Comparison of ENCODE assay signal across 8 cellular contexts in genomic region chr9:116951588-116952433, GRCh38.
A peak's percentile ranks its signal among the peaks of the same experiment; 100 is the strongest.
DNase-seq lines count a peak whose midpoint lies in the region; ATAC-seq and TF ChIP-seq lines count a peak whose summit lies in the region.

No MANE protein-coding gene starts in this region.

- H3K27me3 ChIP-seq in GM06990 (replicated peaks; ENCODE audit: control insufficient read depth, insufficient read depth, low read length): no peaks in the 10 kb centered on the region

- intact Hi-C loops in Right ventricle myocardium inferior (cut with DNase I): no loop called here
- intact Hi-C loops in activated CD4-positive, alpha-beta memory T cell treated with anti-CD3 and anti-CD28 coated beads for 36 hours (cut with micrococcal nuclease): no loop called here

- no peak for TF ChIP-seq CTCF in GM06990 (IDR thresholded peaks at IDR 0.05; ENCODE audit: insufficient read depth, low read length, poor library complexity, severe bottlenecking)

- H3K27me3 Mint-ChIP-seq in activated CD4-positive, alpha-beta memory T cell treated with anti-CD3 and anti-CD28 coated beads for 36 hours: no peaks in the 10 kb centered on the region

- POLR2A ChIA-PET in activated CD4-positive, alpha-beta memory T cell treated with anti-CD3 and anti-CD28 coated beads for 36 hours (lab: Charles Lee): no interaction called here

- no peaks in the 10 kb centered on the region for H3K4me1 Mint-ChIP-seq in activated CD4-positive, alpha-beta memory T cell treated with anti-CD3 and anti-CD28 coated beads for 36 hours (ENCODE audit: low read depth)

- no peak overlapping the region for H3K4me3 ChIP-seq in GM06990 (replicated peaks; ENCODE audit: low read depth, low read length)

- no peaks in the 10 kb centered on the region for H3K36me3 Mint-ChIP-seq in activated CD4-positive, alpha-beta memory T cell treated with anti-CD3 and anti-CD28 coated beads for 36 hours

- H3K9me3 Mint-ChIP-seq in activated CD4-positive, alpha-beta memory T cell treated with anti-CD3 and anti-CD28 coated beads for 36 hours: no peaks in the 10 kb centered on the region

- peak; percentile 78 for DNase-seq in GM06990 (ENCODE audit: extremely low read depth, insufficient read length)
- DNase-seq in fibroblast of peridontal ligament (ENCODE audit: extremely low read depth): peak; percentile 90
- DNase-seq in Right ventricle myocardium inferior (ENCODE audit: missing footprints): no peak
- DNase-seq in activated CD4-positive, alpha-beta memory T cell treated with anti-CD3 and anti-CD28 coated beads for 36 hours: no peak
- no peak for DNase-seq in activated CD4-positive, alpha-beta T cell treated with anti-CD3 and anti-CD28 coated beads for 4 hours
- DNase-seq in MV-4-11 (lab: John Stamatoyannopoulos, UW): no peak

- CTCF ChIA-PET in activated CD4-positive, alpha-beta memory T cell treated with anti-CD3 and anti-CD28 coated beads for 36 hours (lab: Charles Lee): no interaction called here

- ATAC-seq in GM21447 (IDR thresholded peaks at IDR 0.05; ENCODE audit: unreplicated experiment) (peak; percentile 72), HG03378 (IDR thresholded peaks at IDR 0.05; ENCODE audit: unreplicated experiment) (peak; percentile 78), Right ventricle myocardium inferior (no peak)

- no peak overlapping the region for H3K27ac Mint-ChIP-seq in activated CD4-positive, alpha-beta memory T cell treated with anti-CD3 and anti-CD28 coated beads for 36 hours

- no peaks in the 10 kb centered on the region for H3K36me3 ChIP-seq in GM06990 (ENCODE audit: control insufficient read depth, insufficient read depth, low read length)

- H3K4me3 Mint-ChIP-seq in activated CD4-positive, alpha-beta memory T cell treated with anti-CD3 and anti-CD28 coated beads for 36 hours: no peak overlapping the region

Comparison
In these comparisons a context has a peak if more than half of its experiments do, and no peak if none do; other contexts are left out.
1. DNase-seq: peak in GM06990 (single experiment) and fibroblast of peridontal ligament (single experiment); none in Right ventricle myocardium inferior (single experiment), activated CD4-positive, alpha-beta memory T cell treated with anti-CD3 and anti-CD28 coated beads for 36 hours (single experiment), activated CD4-positive, alpha-beta T cell treated with anti-CD3 and anti-CD28 coated beads for 4 hours (0 of 2) and MV-4-11 (single experiment).